Comparison of ENCODE assay signal across 9 cellular contexts in the genomic region with DNA sequence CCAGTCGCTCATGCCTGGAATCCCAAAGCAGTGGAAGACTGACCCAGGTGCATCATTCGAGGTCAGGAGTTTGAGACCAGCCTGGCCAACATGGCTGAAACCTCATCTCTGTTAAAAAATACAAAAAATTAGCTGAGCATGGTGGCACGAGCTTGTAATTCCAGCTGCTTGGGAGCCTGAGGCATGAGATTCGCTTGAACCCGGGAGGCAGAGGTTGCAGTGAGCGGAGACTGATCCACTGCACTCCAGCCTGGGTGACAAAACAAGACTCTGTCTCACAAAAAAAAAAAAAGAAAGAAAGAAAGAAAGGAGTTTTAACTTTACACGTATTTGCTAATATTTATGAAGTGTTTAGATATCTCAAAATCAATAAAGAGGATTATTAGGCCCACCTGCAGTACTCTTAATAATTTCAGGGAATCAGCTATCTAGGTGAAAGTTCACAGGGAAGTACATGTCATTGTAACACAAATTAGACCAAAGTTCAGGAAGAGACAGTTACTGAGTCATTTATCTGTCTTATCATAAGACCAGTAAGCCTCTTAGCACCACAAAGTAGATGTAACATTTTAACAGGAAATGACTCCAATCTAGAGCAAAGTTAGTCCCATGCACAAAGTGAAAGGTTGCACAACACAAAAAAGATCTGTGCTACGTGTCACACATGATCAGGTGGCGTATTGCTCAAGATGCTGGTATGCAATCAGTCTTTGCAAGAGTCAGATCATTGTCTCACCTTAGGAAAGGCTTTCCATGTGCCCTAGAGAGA. TPM values are rescaled to one million over a fixed set of nuclear protein-coding genes. Genes with fewer than 3 reads are reported as not detected.
DNase-seq lines count a peak whose midpoint lies in the region; ATAC-seq, FAIRE-seq and TF ChIP-seq lines count a peak whose summit lies in the region.
"Had no signal": no experiment of that assay in that cellular context is flagged by ENCODE, and none has a peak within 500 bp of the region (broad histone marks: within the 10 kb centered on the region; RNA-seq: fewer than 3 reads in every experiment).

No MANE protein-coding gene starts in this region.

- peak; percentile 84 to 87 for DNase-seq in Caco-2
- peak; percentile 59 for DNase-seq in activated CD4-positive, alpha-beta T cell treated with anti-CD3 and anti-CD28 coated beads for 48 hours
- DNase-seq in pancreas = peak in 4 of 6 donors; percentile 11 to 49 (median 28)
- DNase-seq in NCI-H2107 treated with DMSO at 0.1 percent for 48 hours (lab: John Stamatoyannopoulos, UW; ENCODE audit: unreplicated experiment) = no peak
- DNase-seq in NCI-H1105 (lab: John Stamatoyannopoulos, UW) = no peak

- H3K27ac ChIP-seq in HUES6 (ENCODE audit: low read depth, low read length) = 0 out of 2 replicates have a peak overlapping the region, but pooled peaks have one; percentile 47
- peak overlapping the region in 3 of 4 donors; percentile 6 to 66 (median 56) for H3K27ac ChIP-seq in pancreas

- CTCF ChIA-PET in Caco-2 (lab: Charles Lee) = interaction anchor here (1.0 kb wide), 1 partner anchor 9 kb away, joined by 3 read pairs; no protein-coding TSS in a partner anchor

- H3K4me1 Mint-ChIP-seq in Caco-2 (ENCODE audit: low read depth, unreplicated experiment) = no peaks in the 10 kb centered on the region

- H3K4me3 ChIP-seq in Caco-2 (ENCODE audit: low read depth, low read length) = no peak overlapping the region
- no peak overlapping the region for H3K4me3 ChIP-seq in HUES6 (ENCODE audit: low read depth, low read length)
- no peak overlapping the region for H3K4me3 ChIP-seq in pancreas

- WGBS in pancreas, 2 donors = 48 to 49% methylated on average over 9 of the region's 9 CpGs

- no peaks in the 10 kb centered on the region for H3K27me3 Mint-ChIP-seq in Caco-2 (ENCODE audit: insufficient read depth, unreplicated experiment)

- H3K36me3 ChIP-seq in Caco-2 (ENCODE audit: control insufficient read depth, insufficient read depth, low read length) (no peaks in the 10 kb centered on the region), HUES6 (ENCODE audit: control insufficient read depth, insufficient read depth, low read length) (no peaks in the 10 kb centered on the region), pancreas (no peaks in the 10 kb centered on the region)

- no peak for FAIRE-seq in pancreas (lab: Jason Lieb, UNC)
- FAIRE-seq: TTC549 had no signal

- H3K27me3 ChIP-seq in Caco-2 (replicated peaks; ENCODE audit: control insufficient read depth, insufficient read depth, low read length) (no peaks in the 10 kb centered on the region), HUES6 (ENCODE audit: control insufficient read depth, insufficient read depth, low read length) (no peaks in the 10 kb centered on the region), pancreas (no peaks in the 10 kb centered on the region)

- intact Hi-C loops in Caco-2 (cut with micrococcal nuclease; ENCODE audit: unreplicated experiment) (loop anchor here (1.0 to 2.0 kb wide), 3 partner anchors 9 to 41 kb away; partner anchors contain the start of gene PLIN2), pancreas (cut with DNase I) (no loop called here)

- H3K9me3 Mint-ChIP-seq in Caco-2 (ENCODE audit: unreplicated experiment) = no peaks in the 10 kb centered on the region

- H3K9me3 ChIP-seq in Caco-2 = no peaks in the 10 kb centered on the region
- no peaks in the 10 kb centered on the region for H3K9me3 ChIP-seq in HUES6 (ENCODE audit: control insufficient read depth, insufficient read depth, low read depth, low read length)
- no peaks in the 10 kb centered on the region for H3K9me3 ChIP-seq in pancreas

- H3K9ac ChIP-seq in HUES6 (ENCODE audit: low read length) = no peak overlapping the region

- peaks cover 35% of the 10 kb centered on the region for H3K4me1 ChIP-seq in Caco-2
- H3K4me1 ChIP-seq in HUES6 (ENCODE audit: control insufficient read depth, insufficient read depth, low read length) = peaks cover 10% of the 10 kb centered on the region
- H3K4me1 ChIP-seq in pancreas = peaks cover 0 to 12% (median 7%) of the 10 kb centered on the region in 3 donors

- no TSS peak for BruUV-seq in Caco-2 (replicated peaks; lab: Mats Ljungman, UMichigan)

- H3K27ac Mint-ChIP-seq in Caco-2 (ENCODE audit: unreplicated experiment) = peak overlapping the region; percentile 82

- no peak for TF ChIP-seq CTCF in Caco-2 (IDR thresholded peaks at IDR 0.05; ENCODE audit: insufficient read depth in 1 of 2, low read depth in 1 of 2, low read length in 1 of 2, severe bottlenecking in 1 of 2, unreplicated experiment in 1 of 2)
- TF ChIP-seq CTCF in pancreas (IDR thresholded peaks at IDR 0.05) = no peak

- H3K36me3 Mint-ChIP-seq in Caco-2 (ENCODE audit: insufficient read depth, unreplicated experiment) = no peaks in the 10 kb centered on the region

- peak; percentile 91 for ATAC-seq in GM21447 (IDR thresholded peaks at IDR 0.05; ENCODE audit: unreplicated experiment)
- peak; percentile 99 for ATAC-seq in esophagus mucosa
- ATAC-seq in pancreas = peak; percentile 84 to 90 (median 90)

- no peak overlapping the region for H3K4me3 Mint-ChIP-seq in Caco-2 (ENCODE audit: unreplicated experiment)

- POLR2A ChIA-PET in Caco-2 (lab: Charles Lee) = interaction anchor here (0.5 to 1.7 kb wide), 3 partner anchors 9 to 69 kb away, joined by 3 to 9 read pairs (median 3); partner anchors contain the start of gene DENND4C

RNA-seq across cellular contexts. Expression of gene PLIN2, which starts 34.1 kb away (rescaled TPM):
- total RNA-seq in Caco-2 (2022) = 57.8 and 64.2 TPM in 2 replicates
- 19.1 TPM for total RNA-seq in esophagus mucosa
- total RNA-seq in pancreas = 10 to 100 TPM in 3 of 6 donors, 1 to 10 TPM in 3; 7.9 to 17.1 (median 12.3) TPM
- 10 to 100 TPM; 11.7 TPM for polyA plus RNA-seq in pancreas

RNA-seq across cellular contexts. Expression of gene HAUS6, which starts 58.7 kb away (rescaled TPM):
- total RNA-seq in Caco-2 (2022) (15.0 and 15.2 TPM in 2 replicates), esophagus mucosa (5.6 TPM), pancreas (1 to 10 TPM; 2.1 to 5.1 (median 2.9) TPM)
- polyA plus RNA-seq in pancreas = 1 to 10 TPM; 1.7 to 2.8 TPM

Comparison
In these comparisons a context has a peak if more than half of its experiments do, and no peak if none do; other contexts are left out.
1. DNase-seq: peak in Caco-2 (2 of 2), activated CD4-positive, alpha-beta T cell treated with anti-CD3 and anti-CD28 coated beads for 48 hours (single experiment) and pancreas (4 of 6); none in NCI-H2107 treated with DMSO at 0.1 percent for 48 hours (single experiment) and NCI-H1105 (single experiment).
2. Peak in every context shown above with its lines, with median percentiles within 50 percentile points of each other: ATAC-seq.